ENCODE assay signal across 8 cellular contexts in genomic region chr18:48161911-48162698, GRCh38.
DNase-seq lines count a peak whose midpoint lies in the region; ATAC-seq, FAIRE-seq and TF ChIP-seq lines count a peak whose summit lies in the region.

No MANE protein-coding gene starts in this region.

- H3K27ac ChIP-seq in CD4-positive, alpha-beta T cell (ENCODE audit: low read depth, low read length), result no peak overlapping the region
- peak overlapping the region; percentile 31 to 95 (median 90) for H3K27ac ChIP-seq in heart right ventricle
- peak overlapping the region; percentile 47 to 80 (median 65) for H3K27ac ChIP-seq in gastrocnemius medialis

- no peak for TF ChIP-seq CTCF in CD4-positive, alpha-beta T cell (IDR thresholded peaks at IDR 0.05)
- TF ChIP-seq CTCF in heart right ventricle (IDR thresholded peaks at IDR 0.05), result no peak
- no peak for TF ChIP-seq CTCF in gastrocnemius medialis (IDR thresholded peaks at IDR 0.05 in 4 of 5, conservative IDR thresholded peaks at IDR 0.05 in 1 of 5)

- intact Hi-C loops in CD4-positive, alpha-beta T cell (cut with DNase I, micrococcal nuclease), result loop anchor here in 1 of 2 experiments (5.0 to 10.0 kb wide), 2 partner anchors 230 to 987 kb away; partner anchors contain the start of genes IER3IP1 and SMAD2
- intact Hi-C loops in activated CD4-positive, alpha-beta memory T cell treated with anti-CD3 and anti-CD28 coated beads for 36 hours (cut with micrococcal nuclease), result loop anchor here (1.0 to 5.0 kb wide), 2 partner anchors 37 to 230 kb away; partner anchors contain the start of gene SMAD2
- intact Hi-C loops in heart right ventricle (cut with DNase I) (loop anchor here in 4 of 10 donors (2.0 to 10.0 kb wide), 5 partner anchors 137 to 283 kb away; partner anchors contain the start of gene ZBTB7C (in 3 of the 4)), gastrocnemius medialis (cut with DNase I; ENCODE audit: low total_unique reads) (loop anchor here (5.0 kb wide), 2 partner anchors 245 to 380 kb away; partner anchors contain the start of gene ZBTB7C)

- peaks cover 8% of the 10 kb centered on the region for H3K4me1 Mint-ChIP-seq in CD4-positive, alpha-beta T cell (ENCODE audit: low read depth)
- peaks cover 6% of the 10 kb centered on the region for H3K4me1 Mint-ChIP-seq in activated CD4-positive, alpha-beta memory T cell treated with anti-CD3 and anti-CD28 coated beads for 36 hours (ENCODE audit: low read depth)

- POLR2A ChIA-PET in CD4-positive, alpha-beta T cell (lab: Charles Lee), result no interaction called here
- POLR2A ChIA-PET in activated CD4-positive, alpha-beta memory T cell treated with anti-CD3 and anti-CD28 coated beads for 36 hours (lab: Charles Lee), result interaction anchor here (1.5 kb wide), 1 partner anchor 37 kb away, joined by 3 read pairs; no protein-coding TSS in a partner anchor

- H3K27ac Mint-ChIP-seq in CD4-positive, alpha-beta T cell, result no peak overlapping the region
- no peak overlapping the region for H3K27ac Mint-ChIP-seq in activated CD4-positive, alpha-beta memory T cell treated with anti-CD3 and anti-CD28 coated beads for 36 hours

- no peaks in the 10 kb centered on the region for H3K36me3 Mint-ChIP-seq in CD4-positive, alpha-beta T cell (ENCODE audit: low read depth)
- no peaks in the 10 kb centered on the region for H3K36me3 Mint-ChIP-seq in activated CD4-positive, alpha-beta memory T cell treated with anti-CD3 and anti-CD28 coated beads for 36 hours

- H3K4me3 Mint-ChIP-seq in CD4-positive, alpha-beta T cell, result peak overlapping the region; percentile 87
- H3K4me3 Mint-ChIP-seq in activated CD4-positive, alpha-beta memory T cell treated with anti-CD3 and anti-CD28 coated beads for 36 hours, result peak overlapping the region; percentile 54

- CTCF ChIA-PET in CD4-positive, alpha-beta T cell (lab: Charles Lee), result no interaction called here
- CTCF ChIA-PET in activated CD4-positive, alpha-beta memory T cell treated with anti-CD3 and anti-CD28 coated beads for 36 hours (lab: Charles Lee), result no interaction called here

- H3K27me3 ChIP-seq in CD4-positive, alpha-beta T cell (ENCODE audit: control insufficient read depth, insufficient read depth, low read length), result no peaks in the 10 kb centered on the region
- H3K27me3 ChIP-seq in heart right ventricle (no peaks in the 10 kb centered on the region), gastrocnemius medialis (no peaks in the 10 kb centered on the region)

- TF ChIP-seq POLR2A in gastrocnemius medialis (IDR thresholded peaks at IDR 0.05), result no peak
- no peak for TF ChIP-seq POLR2A in GM12891 (IDR thresholded peaks at IDR 0.05; ENCODE audit: low read depth, low read length)

- H3K9me3 Mint-ChIP-seq in CD4-positive, alpha-beta T cell, result no peaks in the 10 kb centered on the region
- H3K9me3 Mint-ChIP-seq in activated CD4-positive, alpha-beta memory T cell treated with anti-CD3 and anti-CD28 coated beads for 36 hours, result no peaks in the 10 kb centered on the region

- no peaks in the 10 kb centered on the region for H3K36me3 ChIP-seq in heart right ventricle
- no peaks in the 10 kb centered on the region for H3K36me3 ChIP-seq in gastrocnemius medialis

- H3K4me3 ChIP-seq in heart right ventricle (peak overlapping the region; percentile 63 to 87 (median 67)), gastrocnemius medialis (peak overlapping the region; percentile 50 to 83 (median 67))

- no peak for FAIRE-seq in GM12891 (lab: Jason Lieb, UNC)

- ATAC-seq in CD4-positive, alpha-beta T cell (ENCODE audit: poor library complexity), result peak; percentile 28
- ATAC-seq in GM21390 (IDR thresholded peaks at IDR 0.05; ENCODE audit: unreplicated experiment), result peak; percentile 44
- ATAC-seq in heart right ventricle, result peak in 7 of 8 donors; percentile 17 to 88 (median 26)
- ATAC-seq in gastrocnemius medialis, result peak; percentile 53 to 66

- peak in 2 of 10 experiments; percentile 0 to 9 for DNase-seq in CD4-positive, alpha-beta T cell
- DNase-seq in KBM-7 (peak; percentile 68), heart right ventricle (peak in 1 of 2 donors; percentile 55), gastrocnemius medialis (no peak), GM12891 (ENCODE audit: insufficient read length, low spot score) (no peak)
- peak; percentile 28 for DNase-seq in activated CD4-positive, alpha-beta memory T cell treated with anti-CD3 and anti-CD28 coated beads for 36 hours
- DNase-seq in activated CD4-positive, CD25-positive, alpha-beta regulatory T cell (lab: John Stamatoyannopoulos, UW), result no peak

- in situ Hi-C loops in KBM-7 (cut with MboI; ENCODE audit: low pct_unique_long_range_greater_than_20kb, low sequenced_read_pairs) (no loop called here), gastrocnemius medialis (cut with MboI; ENCODE audit: low sequenced_read_pairs in 4 of 4) (loop anchor here in 1 of 4 donors (25.0 kb wide), 1 partner anchor 250 kb away; the partner anchor contains the start of gene ZBTB7C)

- 5 to 8% methylated on average over 34 to 38 of the region's 38 CpGs for WGBS in heart right ventricle, 2 donors

- H3K9me3 ChIP-seq in CD4-positive, alpha-beta T cell (ENCODE audit: control insufficient read depth, low read length), result no peaks in the 10 kb centered on the region
- H3K9me3 ChIP-seq in heart right ventricle (no peaks in the 10 kb centered on the region), gastrocnemius medialis (no peaks in the 10 kb centered on the region)

- H3K4me1 ChIP-seq in heart right ventricle (peaks cover 6 to 55% (median 34%) of the 10 kb centered on the region in 9 donors), gastrocnemius medialis (peaks cover 0 to 4% of the 10 kb centered on the region in 2 donors)

- peaks cover 20% of the 10 kb centered on the region for H3K27me3 Mint-ChIP-seq in CD4-positive, alpha-beta T cell
- peaks cover 4% of the 10 kb centered on the region for H3K27me3 Mint-ChIP-seq in activated CD4-positive, alpha-beta memory T cell treated with anti-CD3 and anti-CD28 coated beads for 36 hours

TF ChIP-seq in GM12891, 5 proteins besides CTCF, POLR2A, EP300 and RAD21:
- TF ChIP-seq POLR2AphosphoS5 (IDR thresholded peaks at IDR 0.05; ENCODE audit: low read depth, low read length), result no peak
- no peak for TF ChIP-seq PAX5 (IDR thresholded peaks at IDR 0.05; ENCODE audit: insufficient read depth, low read length, severe bottlenecking)
- no peak for TF ChIP-seq TAF1 (IDR thresholded peaks at IDR 0.05; ENCODE audit: low read depth, low read length)
- TF ChIP-seq POU2F2 (IDR thresholded peaks at IDR 0.05; ENCODE audit: low read depth, low read length), result no peak

Comparison
In these comparisons a context has a peak if more than half of its experiments do, and no peak if none do; other contexts are left out.
1. DNase-seq: peak in KBM-7 (single experiment) and activated CD4-positive, alpha-beta memory T cell treated with anti-CD3 and anti-CD28 coated beads for 36 hours (single experiment); none in gastrocnemius medialis (0 of 2), GM12891 (single experiment) and activated CD4-positive, CD25-positive, alpha-beta regulatory T cell (0 of 4).
2. Peak in every context shown above with its lines, with median percentiles within 50 percentile points of each other: ATAC-seq.